9 cellular contexts compared by ENCODE assay signal in the genomic region with DNA sequence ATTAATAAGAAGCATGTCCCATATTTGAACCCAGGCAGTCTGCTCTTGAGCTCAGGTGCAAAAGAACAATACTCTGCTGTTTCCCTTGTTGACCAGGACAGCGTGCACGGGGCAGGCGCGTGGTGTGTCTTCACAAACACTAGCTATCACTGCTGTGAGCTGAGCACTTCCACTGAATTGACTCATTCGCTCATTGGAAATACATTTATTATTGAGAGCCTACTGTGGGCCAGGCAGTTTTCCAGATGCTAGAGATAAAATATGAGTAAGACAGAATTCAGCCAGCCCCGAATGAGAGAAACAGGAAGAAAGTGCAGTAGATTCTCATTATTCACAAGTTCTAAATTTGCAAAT. TPM values are rescaled to one million over a fixed set of nuclear protein-coding genes. Genes with fewer than 3 reads are reported as not detected.
DNase-seq lines count a peak whose midpoint lies in the region; ATAC-seq, FAIRE-seq and TF ChIP-seq lines count a peak whose summit lies in the region.
"Had no signal": no experiment of that assay in that cellular context is flagged by ENCODE, and none has a peak within 500 bp of the region (broad histone marks: within the 10 kb centered on the region; RNA-seq: fewer than 3 reads in every experiment).

No MANE protein-coding gene starts in this region.

- dilution Hi-C loops in keratinocyte (cut with MboI; ENCODE audit: extremely low pct_ligation_motif_present, low sequenced_read_pairs) = no loop called here

- WGBS in thyroid gland, 2 donors = 79 to 86% methylated on average over 6 of the region's 6 CpGs

- H3K9me3 ChIP-seq in adipocyte (ENCODE audit: control insufficient read depth, low read length) (no peaks in the 10 kb centered on the region), keratinocyte (ENCODE audit: control insufficient read depth, low read depth, low read length) (no peaks in the 10 kb centered on the region), thyroid gland (no peaks in the 10 kb centered on the region)

- H3K4me1 Mint-ChIP-seq in activated CD4-positive, alpha-beta T cell treated with anti-CD3 and anti-CD28 coated beads for 36 hours = peaks cover 27% of the 10 kb centered on the region
- peaks cover 38% of the 10 kb centered on the region for H3K4me1 Mint-ChIP-seq in activated CD4-positive, alpha-beta T cell treated with anti-CD3 and anti-CD28 coated beads, Interleukin-2, amount 10 ng/mL, durations not matched to agents 24 days and 14 days

- DNase-seq in activated CD4-positive, alpha-beta T cell treated with anti-CD3 and anti-CD28 coated beads for 36 hours = no peak
- DNase-seq in activated CD4-positive, alpha-beta T cell treated with anti-CD3 and anti-CD28 coated beads, Interleukin-2, amount 10 ng/mL, durations not matched to agents 24 days and 14 days = no peak
- DNase-seq in adipocyte (ENCODE audit: low read depth) = peak; percentile 41
- DNase-seq in keratinocyte (ENCODE audit: low read depth, low spot score) = no peak
- DNase-seq in thyroid gland = no peak
- DNase-seq in NCI-H2081 treated with DMSO at 0.1 percent for 48 hours (lab: John Stamatoyannopoulos, UW) = no peak
- DNase-seq in NCI-H524 (lab: John Stamatoyannopoulos, UW) = no peak
- no peak for DNase-seq in HTR-8/SVneo (ENCODE audit: insufficient read length, low spot score)
- DNase-seq: ACHN had no signal

- peak overlapping the region; percentile 70 for H3K4me3 Mint-ChIP-seq in activated CD4-positive, alpha-beta T cell treated with anti-CD3 and anti-CD28 coated beads for 36 hours
- no peak overlapping the region for H3K4me3 Mint-ChIP-seq in activated CD4-positive, alpha-beta T cell treated with anti-CD3 and anti-CD28 coated beads, Interleukin-2, amount 10 ng/mL, durations not matched to agents 24 days and 14 days

- H3K9ac ChIP-seq in adipocyte (ENCODE audit: low read length) = peak overlapping the region; percentile 95
- no peak overlapping the region for H3K9ac ChIP-seq in keratinocyte (ENCODE audit: control insufficient read depth, extremely low read depth, insufficient read depth, low read length)

- TF ChIP-seq CTCF in keratinocyte (optimal IDR thresholded peaks at IDR 0.05 in 1 of 3, IDR thresholded peaks at IDR 0.05 in 1 of 3, conservative IDR thresholded peaks at IDR 0.05 in 1 of 3; ENCODE audit: extremely low read depth in 1 of 3, insufficient read depth in 2 of 3, low read length in 3 of 3) (no peak), thyroid gland (IDR thresholded peaks at IDR 0.05) (no peak)

- POLR2A ChIA-PET in activated CD4-positive, alpha-beta T cell treated with anti-CD3 and anti-CD28 coated beads for 36 hours (lab: Charles Lee) = no interaction called here

- peaks cover 2% of the 10 kb centered on the region for H3K36me3 Mint-ChIP-seq in activated CD4-positive, alpha-beta T cell treated with anti-CD3 and anti-CD28 coated beads for 36 hours (ENCODE audit: low read depth)
- no peaks in the 10 kb centered on the region for H3K36me3 Mint-ChIP-seq in activated CD4-positive, alpha-beta T cell treated with anti-CD3 and anti-CD28 coated beads, Interleukin-2, amount 10 ng/mL, durations not matched to agents 24 days and 14 days (ENCODE audit: low read depth)

- H3K27ac ChIP-seq in keratinocyte (ENCODE audit: control insufficient read depth, insufficient read depth, low read length) (peak overlapping the region; percentile 1), thyroid gland (peak overlapping the region; percentile 74 to 93 (median 85))

- H3K9me3 Mint-ChIP-seq in activated CD4-positive, alpha-beta T cell treated with anti-CD3 and anti-CD28 coated beads for 36 hours (ENCODE audit: low read depth) = no peaks in the 10 kb centered on the region
- no peaks in the 10 kb centered on the region for H3K9me3 Mint-ChIP-seq in activated CD4-positive, alpha-beta T cell treated with anti-CD3 and anti-CD28 coated beads, Interleukin-2, amount 10 ng/mL, durations not matched to agents 24 days and 14 days

- intact Hi-C loops in activated CD4-positive, alpha-beta T cell treated with anti-CD3 and anti-CD28 coated beads for 36 hours (cut with DNase I, micrococcal nuclease) = loop anchor here (5.0 to 10.0 kb wide), 4 partner anchors 151 to 648 kb away; partner anchors contain the start of genes AKTIP (in 1 of the 2), FTO (in 1 of the 2), RBL2 (in 1 of the 2) and RPGRIP1L (in 1 of the 2)
- intact Hi-C loops in activated CD4-positive, alpha-beta T cell treated with anti-CD3 and anti-CD28 coated beads, Interleukin-2, amount 10 ng/mL, durations not matched to agents 24 days and 14 days (cut with micrococcal nuclease) = loop anchor here (5.0 to 10.0 kb wide), 2 partner anchors 318 to 456 kb away; no protein-coding TSS in a partner anchor
- intact Hi-C loops in thyroid gland (cut with DNase I) = loop anchor here (10.0 kb wide), 1 partner anchor 68 kb away; no protein-coding TSS in a partner anchor

- H4K20me1 ChIP-seq in keratinocyte (ENCODE audit: control insufficient read depth, extremely low read depth, insufficient read depth, low read length) = no peaks in the 10 kb centered on the region

- H3K4me1 ChIP-seq in adipocyte (ENCODE audit: control insufficient read depth, insufficient read depth, low read length) = peaks cover 44% of the 10 kb centered on the region
- H3K4me1 ChIP-seq in keratinocyte (ENCODE audit: control insufficient read depth, extremely low read depth, insufficient read depth, low read length) = peaks cover 37% of the 10 kb centered on the region
- peaks cover 15 to 41% of the 10 kb centered on the region in 2 donors for H3K4me1 ChIP-seq in thyroid gland

- H3K27me3 ChIP-seq in adipocyte (replicated peaks; ENCODE audit: control insufficient read depth, insufficient read depth, low read length) = no peaks in the 10 kb centered on the region
- H3K27me3 ChIP-seq in keratinocyte (ENCODE audit: control insufficient read depth, extremely low read depth, insufficient read depth, low read length) = no peaks in the 10 kb centered on the region
- no peaks in the 10 kb centered on the region for H3K27me3 ChIP-seq in thyroid gland

- no peak for TF ChIP-seq POLR2A in thyroid gland (IDR thresholded peaks at IDR 0.05)

- H2AFZ ChIP-seq in keratinocyte (ENCODE audit: control insufficient read depth, low read length) = no peak overlapping the region

- CTCF ChIA-PET in activated CD4-positive, alpha-beta T cell treated with anti-CD3 and anti-CD28 coated beads for 36 hours (lab: Charles Lee) = interaction anchor here (0.5 to 1.6 kb wide), 3 partner anchors 56 to 1187 kb away, joined by 3 to 9 read pairs (median 3); no protein-coding TSS in a partner anchor

- H3K9me1 ChIP-seq in keratinocyte (ENCODE audit: control insufficient read depth, extremely low read depth, insufficient read depth, low read length) = no peaks in the 10 kb centered on the region

- H3K79me2 ChIP-seq in keratinocyte (ENCODE audit: control insufficient read depth, insufficient read depth, low read length) = peaks cover 53% of the 10 kb centered on the region

- no peak for ATAC-seq in activated CD4-positive, alpha-beta T cell treated with anti-CD3 and anti-CD28 coated beads for 36 hours

- H3K36me3 ChIP-seq in adipocyte (ENCODE audit: control insufficient read depth, insufficient read depth, low read length, severe bottlenecking) (no peaks in the 10 kb centered on the region), keratinocyte (ENCODE audit: control insufficient read depth in 2 of 2, extremely low read depth in 1 of 2, insufficient read depth in 2 of 2, low read length in 2 of 2) (peaks cover 0 to 7% of the 10 kb centered on the region in 2 experiments), thyroid gland (no peaks in the 10 kb centered on the region)

- H3K4me3 ChIP-seq in adipocyte (ENCODE audit: low read length) = peak overlapping the region; percentile 87
- no peak overlapping the region for H3K4me3 ChIP-seq in keratinocyte (ENCODE audit: control insufficient read depth in 2 of 3, extremely low read depth in 1 of 3, insufficient read depth in 2 of 3, low read depth in 1 of 3, low read length in 3 of 3)
- no peak overlapping the region for H3K4me3 ChIP-seq in thyroid gland (replicated peaks in 1 of 3)

- H3K27ac Mint-ChIP-seq in activated CD4-positive, alpha-beta T cell treated with anti-CD3 and anti-CD28 coated beads for 36 hours = no peak overlapping the region
- H3K27ac Mint-ChIP-seq in activated CD4-positive, alpha-beta T cell treated with anti-CD3 and anti-CD28 coated beads, Interleukin-2, amount 10 ng/mL, durations not matched to agents 24 days and 14 days = no peak overlapping the region

- FAIRE-seq in keratinocyte (lab: Jason Lieb, UNC) (no peak), HTR-8/SVneo (lab: Jason Lieb, UNC) (no peak)

- H3K4me2 ChIP-seq in keratinocyte (ENCODE audit: control insufficient read depth, extremely low read depth, insufficient read depth, low read depth, low read length) = peak overlapping the region; percentile 92

- peaks cover 6% of the 10 kb centered on the region for H3K27me3 Mint-ChIP-seq in activated CD4-positive, alpha-beta T cell treated with anti-CD3 and anti-CD28 coated beads for 36 hours
- no peaks in the 10 kb centered on the region for H3K27me3 Mint-ChIP-seq in activated CD4-positive, alpha-beta T cell treated with anti-CD3 and anti-CD28 coated beads, Interleukin-2, amount 10 ng/mL, durations not matched to agents 24 days and 14 days

RNA-seq across cellular contexts. Expression of gene CHD9, which starts 1.7 kb away (rescaled TPM):
- 10 to 100 TPM; 13.2 to 18.8 TPM for total RNA-seq in activated CD4-positive, alpha-beta T cell treated with anti-CD3 and anti-CD28 coated beads for 36 hours
- 19.6 and 20.7 TPM in 2 replicates for total RNA-seq in activated CD4-positive, alpha-beta T cell treated with anti-CD3 and anti-CD28 coated beads, Interleukin-2, amount 10 ng/mL, durations not matched to agents 24 days and 14 days
- polyA plus RNA-seq in keratinocyte = 18.5 to 32.8 TPM (median 24.7 TPM) in 3 replicates
- polyA plus RNA-seq in keratinocyte (2011; ENCODE audit: low read depth) = 66.4 TPM
- polyA plus RNA-seq in keratinocyte (2011; cell fraction: cytosol; rRNA removed) = 7.3 and 17.0 TPM in 2 replicates
- 40.9 and 55.0 TPM in 2 replicates for polyA plus RNA-seq in keratinocyte (2011; cell fraction: nucleus; rRNA removed)
- polyA plus RNA-seq in keratinocyte (2012; ENCODE audit: low replicate concordance) = 13.0 and 14.7 TPM in 2 replicates
- 10.3 to 146 TPM (median 105 TPM) in 3 replicates for polyA minus RNA-seq in keratinocyte
- 11.5 TPM for polyA minus RNA-seq in keratinocyte (2011; cell fraction: cytosol; rRNA and poly(A)+ RNA removed)
- polyA minus RNA-seq in keratinocyte (2011; cell fraction: nucleus; rRNA and poly(A)+ RNA removed) = 64.3 and 116 TPM in 2 replicates
- total RNA-seq in thyroid gland = 100 to 1,000 TPM in 3 of 4 donors, 10 to 100 TPM in 1; 97.2 to 141 (median 108) TPM

RNA-seq across cellular contexts. Expression of gene CHD9NB, which starts 3.8 kb away (rescaled TPM):
- total RNA-seq in activated CD4-positive, alpha-beta T cell treated with anti-CD3 and anti-CD28 coated beads for 36 hours = under 1 TPM in 1 of 2 experiments, not detected in 1; 0.14 TPM
- 0.14 and 0.16 TPM in 2 replicates for total RNA-seq in activated CD4-positive, alpha-beta T cell treated with anti-CD3 and anti-CD28 coated beads, Interleukin-2, amount 10 ng/mL, durations not matched to agents 24 days and 14 days
- 0.53 to 0.89 TPM (median 0.64 TPM) in 3 replicates for polyA plus RNA-seq in keratinocyte
- 0.21 TPM for polyA plus RNA-seq in keratinocyte (2011; ENCODE audit: low read depth)
- polyA plus RNA-seq in keratinocyte (2011; cell fraction: cytosol; rRNA removed) = 0.75 and 0.82 TPM in 2 replicates
- 2.1 TPM in 2 replicates for polyA plus RNA-seq in keratinocyte (2011; cell fraction: nucleus; rRNA removed)
- polyA plus RNA-seq in keratinocyte (2012; ENCODE audit: low replicate concordance) = 0.79 and 1.3 TPM in 2 replicates
- 0.73 to 1.8 TPM (median 1.1 TPM) in 3 replicates for polyA minus RNA-seq in keratinocyte
- not detected for polyA minus RNA-seq in keratinocyte (2011; cell fraction: cytosol; rRNA and poly(A)+ RNA removed)
- 0.74 and 1.6 TPM in 2 replicates for polyA minus RNA-seq in keratinocyte (2011; cell fraction: nucleus; rRNA and poly(A)+ RNA removed)
- total RNA-seq in thyroid gland = 1 to 10 TPM in 1 of 4 donors, under 1 TPM in 1, not detected in 2; 0.63 to 1.3 TPM
